Comparison of ENCODE assay signal across 25 cellular contexts in the genomic region with DNA sequence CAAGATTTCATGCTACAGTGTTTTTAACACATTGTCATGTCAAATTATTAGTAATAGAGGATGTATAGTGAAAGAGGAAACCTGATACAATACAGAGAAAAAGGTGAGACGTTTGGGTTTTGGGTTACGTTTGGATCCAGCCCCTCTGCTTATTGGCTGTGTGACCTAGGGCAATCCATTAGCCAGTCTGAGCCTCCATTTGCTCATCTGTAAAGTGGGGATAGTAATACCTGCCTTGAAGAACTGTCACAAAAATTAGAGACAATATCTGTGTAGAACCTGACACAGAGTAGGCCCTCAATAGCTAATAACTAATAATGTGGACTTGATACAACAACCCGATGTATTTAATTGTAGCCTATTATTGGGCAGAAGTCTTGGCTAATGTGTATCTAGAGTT. TPM values are rescaled to one million over a fixed set of nuclear protein-coding genes. Genes with fewer than 3 reads are reported as not detected.
DNase-seq lines count a peak whose midpoint lies in the region; ATAC-seq, FAIRE-seq and TF ChIP-seq lines count a peak whose summit lies in the region.
"Had no signal": no experiment of that assay in that cellular context is flagged by ENCODE, and none has a peak within 500 bp of the region (broad histone marks: within the 10 kb centered on the region; RNA-seq: fewer than 3 reads in every experiment).

No MANE protein-coding gene starts in this region.

- peaks cover 24% of the 10 kb centered on the region for H3K4me1 Mint-ChIP-seq in GM23338

- CTCF ChIA-PET in A549 (lab: Yijun Ruan, JAX) (interaction anchor here (0.8 to 13.6 kb wide), 4 partner anchors 144 to 696 kb away, joined by 4 to 229 read pairs (median 6); no protein-coding TSS in a partner anchor), H1 (lab: Charles Lee; ENCODE audit: partially characterized antibody) (interaction anchor here (1.0 to 4.0 kb wide), 3 partner anchors 8 to 364 kb away, joined by 3 to 26 read pairs (median 4); no protein-coding TSS in a partner anchor)

- H4K5ac ChIP-seq in H1 (ENCODE audit: insufficient read length, low read depth, low read length) = no peak overlapping the region

- H2BK120ac ChIP-seq in H1 (replicated peaks; ENCODE audit: low read depth, low read length) = no peak overlapping the region

- no peaks in the 10 kb centered on the region for H3K79me1 ChIP-seq in H1 (ENCODE audit: low read depth, low read length)

- no peak overlapping the region for H3K23ac ChIP-seq in H1 (ENCODE audit: insufficient read length)

- peaks cover under 1% of the 10 kb centered on the region; the same call in 1 of the 2 replicates for H3K23me2 ChIP-seq in H1 (ENCODE audit: low read depth, low read length)

- WGBS in A549 (ENCODE audit: missing lambda C conversion rate) = 69% methylated on average over 3 of the region's 3 CpGs
- 76% methylated on average over 3 of the region's 3 CpGs; no CpG with 5 or more reads in 1 of the 2 experiments for WGBS in H1 (ENCODE audit: extremely low coverage in 1 of 2, insufficient coverage in 1 of 2, insufficient read length in 1 of 2, insufficient replicate concordance in 2 of 2, low coverage in 1 of 2, low lambda C conversion rate in 2 of 2, missing lambda C conversion rate in 1 of 2), 2 experiments

- H2BK12ac ChIP-seq in H1 (ENCODE audit: low read depth, low read length) = no peak overlapping the region

- H3K4me3 Mint-ChIP-seq in GM23338 = no peak overlapping the region
- H3K4me3 Mint-ChIP-seq: CD14-positive monocyte; CD4-positive, alpha-beta memory T cell; CD4-positive, CD25-positive, alpha-beta regulatory T cell; CD8-positive, alpha-beta memory T cell had no signal

- H3K27me3 Mint-ChIP-seq in GM23338 (ENCODE audit: insufficient read depth, low read depth, poor library complexity) = peaks cover 10% of the 10 kb centered on the region
- H3K27me3 Mint-ChIP-seq: CD4-positive, alpha-beta memory T cell; CD4-positive, CD25-positive, alpha-beta regulatory T cell had no signal

- H3K9me3 Mint-ChIP-seq in GM23338 = no peaks in the 10 kb centered on the region
- H3K9me3 Mint-ChIP-seq: CD14-positive monocyte; CD4-positive, alpha-beta memory T cell; CD4-positive, CD25-positive, alpha-beta regulatory T cell; CD8-positive, alpha-beta memory T cell had no signal

- H3K4me3 ChIP-seq in A549 (no peak overlapping the region), GM23338 (no peak overlapping the region), H1 (ENCODE audit: extremely low read depth in 1 of 4, insufficient read depth in 2 of 4, low read depth in 3 of 4, low read length in 4 of 4) (no peak overlapping the region)
- H3K4me3 ChIP-seq: BLaER1, GM12878 had no signal

- no peaks in the 10 kb centered on the region for H3F3A ChIP-seq in GM23338 (replicated peaks; ENCODE audit: low read depth)

- FAIRE-seq in A549 (lab: Jason Lieb, UNC) (no peak), H1 (lab: Jason Lieb, UNC) (no peak)
- FAIRE-seq: A204.1, GM12878, GM12892, GM18507 had no signal

- no peak overlapping the region for H2AK5ac ChIP-seq in H1 (ENCODE audit: low read depth, low read length)

- no peak for TF ChIP-seq POLR2A in A549 (IDR thresholded peaks at IDR 0.05; ENCODE audit: low read length)
- no peak for TF ChIP-seq POLR2A in H1 (IDR thresholded peaks at IDR 0.05; ENCODE audit: control extremely low read depth in 1 of 2, low read depth in 2 of 2, low read length in 2 of 2)

- H3K9me2 ChIP-seq in GM23338 (ENCODE audit: insufficient read depth) = no peaks in the 10 kb centered on the region

- H3K4ac ChIP-seq in H1 (replicated peaks; ENCODE audit: insufficient read length, low read depth, low read length) = no peak overlapping the region

- TF ChIP-seq RAD21 in A549 (conservative IDR thresholded peaks at IDR 0.05 in 1 of 2, IDR thresholded peaks at IDR 0.05 in 1 of 2) (no peak), H1 (IDR thresholded peaks at IDR 0.05 in 1 of 2, conservative IDR thresholded peaks at IDR 0.05 in 1 of 2; ENCODE audit: low read depth in 2 of 2, low read length in 2 of 2) (no peak)

- H3K79me2 ChIP-seq in GM23338 (replicated peaks; ENCODE audit: insufficient read depth) (peaks cover 3% of the 10 kb centered on the region), H1 (ENCODE audit: control insufficient read depth in 1 of 2, insufficient read depth in 2 of 2, low read length in 2 of 2) (peaks cover under 1 to 4% of the 10 kb centered on the region in 2 experiments; a peak in 3 of 4 replicates)

- no peaks in the 10 kb centered on the region for H4K20me1 ChIP-seq in GM23338 (replicated peaks; ENCODE audit: insufficient read depth)
- H4K20me1 ChIP-seq in H1 (replicated peaks in 1 of 2; ENCODE audit: control insufficient read depth in 1 of 2, insufficient read depth in 2 of 2, low read length in 2 of 2) = peaks cover 0 to under 1% of the 10 kb centered on the region in 2 experiments
- H4K20me1 ChIP-seq: BLaER1 had no signal

- H2BK5ac ChIP-seq in H1 (ENCODE audit: low read depth, low read length) = no peak overlapping the region

- H3K9me3 ChIP-seq in A549 (no peaks in the 10 kb centered on the region), H1 (ENCODE audit: insufficient read depth in 2 of 2, low read depth in 1 of 2, low read length in 1 of 2) (no peaks in the 10 kb centered on the region)
- H3K9me3 ChIP-seq: BE2C, BLaER1 had no signal

- peak overlapping the region; percentile 76; the same call in 1 of the 2 replicates for H2BK20ac ChIP-seq in H1 (ENCODE audit: low read length)

- no peak for ATAC-seq in A549
- ATAC-seq in GM23338 = no peak
- ATAC-seq: GM12878 had no signal

- H3K27me3 ChIP-seq in GM23338 (ENCODE audit: insufficient read depth) (no peaks in the 10 kb centered on the region), H1 (replicated peaks in 1 of 4; ENCODE audit: control insufficient read depth in 3 of 4, extremely low read depth in 1 of 4, insufficient read depth in 3 of 4, low read length in 3 of 4) (no peaks in the 10 kb centered on the region)
- H3K27me3 ChIP-seq: BE2C, BLaER1 had no signal

- H4K91ac ChIP-seq in H1 (replicated peaks; ENCODE audit: insufficient read length, low read length) = peak overlapping the region; percentile 49

- H3K4me2 ChIP-seq in A549 (no peak overlapping the region), GM23338 (no peak overlapping the region), H1 (ENCODE audit: insufficient read depth in 1 of 2, low read depth in 2 of 2, low read length in 2 of 2) (no peak overlapping the region)
- H3K4me2 ChIP-seq: BLaER1 had no signal

- no peak overlapping the region for H3K18ac ChIP-seq in H1 (ENCODE audit: extremely low read depth, low read length)

- no peak for TF ChIP-seq CTCF in A549 (IDR thresholded peaks at IDR 0.05)
- no peak for TF ChIP-seq CTCF in GM23338 (conservative IDR thresholded peaks at IDR 0.05; ENCODE audit: low read depth in 2 of 2)
- TF ChIP-seq CTCF in H1 (IDR thresholded peaks at IDR 0.05; ENCODE audit: control extremely low read depth in 1 of 3, insufficient read depth in 1 of 3, low read depth in 1 of 3, low read length in 3 of 3) = no peak

- no peak overlapping the region for H3K27ac Mint-ChIP-seq in GM23338
- H3K27ac Mint-ChIP-seq: CD14-positive monocyte; CD4-positive, alpha-beta memory T cell; CD8-positive, alpha-beta memory T cell had no signal

- no peak overlapping the region for H3K56ac ChIP-seq in H1 (replicated peaks; ENCODE audit: insufficient read length, low read depth, low read length)

- TF ChIP-seq EP300 in A549 (IDR thresholded peaks at IDR 0.05) (no peak), H1 (IDR thresholded peaks at IDR 0.05; ENCODE audit: borderline replicate concordance in 1 of 2, low read depth in 2 of 2, low read length in 2 of 2) (no peak)

- no peak overlapping the region for H4K8ac ChIP-seq in H1 (ENCODE audit: extremely low read depth, insufficient read depth, low read length)

- H2AFZ ChIP-seq in GM23338 (peak overlapping the region; percentile 61; the same call in 1 of the 2 replicates), H1 (ENCODE audit: low read length) (no peak overlapping the region)

- H3K4me1 ChIP-seq in A549 = peaks cover 33% of the 10 kb centered on the region
- H3K4me1 ChIP-seq in GM23338 (ENCODE audit: insufficient read depth) = peaks cover 11% of the 10 kb centered on the region
- no peaks in the 10 kb centered on the region for H3K4me1 ChIP-seq in H1 (replicated peaks in 1 of 4; ENCODE audit: control insufficient read depth in 3 of 4, insufficient read depth in 4 of 4, low read length in 3 of 4)

- H3K36me3 ChIP-seq in GM23338 (ENCODE audit: insufficient read depth) = no peaks in the 10 kb centered on the region
- H3K36me3 ChIP-seq in H1 (ENCODE audit: control insufficient read depth in 2 of 4, insufficient read depth in 4 of 4, low read length in 3 of 4) = no peaks in the 10 kb centered on the region
- H3K36me3 ChIP-seq: BLaER1 had no signal

- DNase-seq in A549 (ENCODE audit: low read depth in 1 of 2, low spot score in 1 of 2) = no peak
- DNase-seq in GM23338 (ENCODE audit: low spot score) = no peak
- no peak for DNase-seq in H1 (ENCODE audit: low read depth in 1 of 2, low spot score in 2 of 2)
- DNase-seq in T-helper 9 cell = no peak
- no peak for DNase-seq in NCI-H226
- DNase-seq: 8988T; BE2C; C1 segment of cervical spinal cord; CD4-positive, alpha-beta memory T cell; CD4-positive, CD25-positive, alpha-beta regulatory T cell; CD8-positive, alpha-beta memory T cell; COR-L47; DMS 273 treated with DMSO at 0.1 percent for 48 hours; DMS153; DMS53; DMS79; DND-41; EL; GDM1 had no signal

- no peak overlapping the region for H3K14ac ChIP-seq in H1 (ENCODE audit: insufficient read length)

- POLR2A ChIA-PET in A549 (lab: Yijun Ruan, JAX) (no interaction called here), H1 (lab: Charles Lee; ENCODE audit: partially characterized antibody) (no interaction called here)

- H3K9ac ChIP-seq in H1 (replicated peaks in 1 of 4; ENCODE audit: extremely low read depth in 1 of 4, low read depth in 3 of 4, low read length in 3 of 4) = no peak overlapping the region
- H3K9ac ChIP-seq: BLaER1 had no signal

- no peak overlapping the region for H2BK15ac ChIP-seq in H1 (ENCODE audit: low read length)

- H3K36me3 Mint-ChIP-seq in GM23338 (ENCODE audit: low read depth) = no peaks in the 10 kb centered on the region
- H3K36me3 Mint-ChIP-seq: CD14-positive monocyte; CD4-positive, CD25-positive, alpha-beta regulatory T cell had no signal

- H3K27ac ChIP-seq in A549 = peak overlapping the region; percentile 42 to 76; a peak in 5 of 6 replicates
- no peak overlapping the region for H3K27ac ChIP-seq in GM23338 (ENCODE audit: low read depth)
- H3K27ac ChIP-seq in H1 (ENCODE audit: low read depth, low read length) = no peak overlapping the region
- H3K27ac ChIP-seq: BLaER1 had no signal

RNA-seq across cellular contexts. Expression of a gene that starts 4.3 kb away (rescaled TPM):
- polyA plus RNA-seq in A549 (2011; rRNA removed) (95.1 and 102 TPM in 2 replicates), A549 (2017; fragmentation: RNase III; extraction: RNeasy Plus Mini Kit Qiagen cat#74134 plus additional on column Dnase treatment) (59.1 to 63.8 TPM (median 59.6 TPM) in 3 replicates), GM23338 (2016; fragmentation: Nextera tagmentation; extraction: Ambion mirVana) (92.7 and 94.7 TPM in 2 replicates), H1 (2011; rRNA removed) (83.1 and 107 TPM in 2 replicates)
- 50.2 and 50.9 TPM in 2 replicates for polyA plus RNA-seq in A549 (2012; cell fraction: cytosol; rRNA removed)
- polyA plus RNA-seq in A549 (2012; cell fraction: nucleus; rRNA removed) = 34.5 and 40.0 TPM in 2 replicates
- polyA minus RNA-seq in A549 (2011; rRNA and poly(A)+ RNA removed) = 43.2 and 55.0 TPM in 2 replicates
- 135 and 141 TPM in 2 replicates for total RNA-seq in GM23338 (2014; rRNA removed; shearing (Covaris generic))
- total RNA-seq in H1 (2021; fragmentation: NEBNext Ultra II Directional; extraction: Animal tissue kit (Norgen Biotek cat#: 25700)) = 143 and 149 TPM in 2 replicates
- 127 TPM for polyA plus RNA-seq in H1 (2011; cell fraction: cytosol; rRNA removed)
- 58.0 TPM for polyA plus RNA-seq in H1 (2011; cell fraction: nucleus; rRNA removed)
- 133 to 170 TPM (median 136 TPM) in 4 replicates for polyA plus RNA-seq in H1 (2012, experiment 1 of 2)
- 111 TPM for polyA plus RNA-seq in H1 (2012, experiment 2 of 2)
- 117 TPM for polyA plus RNA-seq in H1 (2013, experiment 1 of 2)
- polyA plus RNA-seq in H1 (2013, experiment 2 of 2) = 117 TPM
- polyA minus RNA-seq in H1 (2011; rRNA and poly(A)+ RNA removed) = 114 and 131 TPM in 2 replicates
- 68.5 TPM for polyA minus RNA-seq in H1 (2011; cell fraction: cytosol; rRNA and poly(A)+ RNA removed)
- 60.4 TPM for polyA minus RNA-seq in H1 (2011; cell fraction: nucleus; rRNA and poly(A)+ RNA removed)

Comparison
In these comparisons a context has a peak if more than half of its experiments do, and no peak if none do; other contexts are left out.
1. H3K27ac ChIP-seq: peak in A549 (2 of 2); none in GM23338 (single experiment) and H1 (single experiment).